11 cellular contexts compared by ENCODE assay signal in the genomic region with DNA sequence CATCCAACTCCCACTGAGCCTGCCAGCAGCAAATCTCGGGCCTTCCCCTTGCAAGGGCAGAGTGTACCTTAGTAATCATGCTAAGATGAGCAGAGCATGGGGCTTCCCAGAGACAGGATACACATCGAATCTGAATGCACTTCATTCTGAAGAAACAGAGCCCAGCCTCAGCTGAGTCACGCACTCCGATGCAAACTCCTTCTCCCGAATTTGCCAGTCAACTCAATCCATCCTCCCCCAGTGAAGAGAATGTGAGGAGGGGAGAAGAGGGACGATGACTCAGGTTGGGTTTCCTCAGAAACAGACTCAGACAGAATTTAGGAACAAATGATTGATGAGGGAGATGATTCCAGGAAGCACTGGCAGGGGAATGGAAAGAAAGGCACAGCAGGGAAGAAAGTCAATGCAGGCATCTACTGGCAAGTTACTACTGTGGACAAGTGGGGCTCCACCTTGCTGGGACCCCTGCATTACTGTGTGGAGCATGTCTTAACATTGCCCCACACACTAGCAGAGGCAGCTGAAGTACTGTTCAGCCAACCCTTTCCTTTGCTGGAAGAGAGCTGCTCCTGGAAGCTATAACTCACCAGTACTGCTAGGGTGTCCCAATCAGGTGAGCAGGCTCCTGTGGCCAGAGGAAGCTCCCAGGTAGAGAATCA.
DNase-seq lines count a peak whose midpoint lies in the region; ATAC-seq and TF ChIP-seq lines count a peak whose summit lies in the region.
"Had no signal": no experiment of that assay in that cellular context is flagged by ENCODE, and none has a peak within 500 bp of the region (broad histone marks: within the 10 kb centered on the region; RNA-seq: fewer than 3 reads in every experiment).

No MANE protein-coding gene starts in this region.

- 67% methylated on average over 6 of the region's 6 CpGs for WGBS in prostate gland

- H3K4me3 ChIP-seq in iPS-15b (ENCODE audit: low read depth, low read length) (no peak overlapping the region), prostate gland (no peak overlapping the region)

- H3K9ac ChIP-seq in iPS-15b (ENCODE audit: low read depth, low read length): peak overlapping the region; percentile 26

- no peak overlapping the region for H3K27ac ChIP-seq in prostate gland

- H3K9me3 ChIP-seq in iPS-15b (ENCODE audit: control insufficient read depth, insufficient read depth, low read length): no peaks in the 10 kb centered on the region
- H3K9me3 ChIP-seq in prostate gland: no peaks in the 10 kb centered on the region

- H3K36me3 Mint-ChIP-seq in WTC11 (peaks cover 15% of the 10 kb centered on the region), mesothelial cell of epicardium (no peaks in the 10 kb centered on the region)

- no peaks in the 10 kb centered on the region; the same call in 1 of the 2 replicates for H3K27me3 Mint-ChIP-seq in WTC11 (ENCODE audit: low read depth)
- no peaks in the 10 kb centered on the region for H3K27me3 Mint-ChIP-seq in mesothelial cell of epicardium (ENCODE audit: low read depth)

- peak; percentile 66 for DNase-seq in A172 (ENCODE audit: low spot score)
- no peak for DNase-seq in WTC11 (ENCODE audit: low spot score)
- no peak for DNase-seq in DMS 273 (lab: John Stamatoyannopoulos, UW; ENCODE audit: unreplicated experiment)
- no peak for DNase-seq in prostate gland (ENCODE audit: low spot score)
- DNase-seq in mesothelial cell of epicardium (ENCODE audit: low spot score in 2 of 2, unreplicated experiment in 2 of 2): no peak
- DNase-seq: COR-L47, MM.1S had no signal

- H3K36me3 ChIP-seq in iPS-15b (ENCODE audit: control insufficient read depth, insufficient read depth, low read length): no peaks in the 10 kb centered on the region
- H3K36me3 ChIP-seq in prostate gland: no peaks in the 10 kb centered on the region

- H3K4me1 Mint-ChIP-seq in WTC11 (peaks cover 8% of the 10 kb centered on the region), mesothelial cell of epicardium (peaks cover 23% of the 10 kb centered on the region)
- H3K4me1 Mint-ChIP-seq: central memory CD8-positive, alpha-beta T cell had no signal

- CTCF ChIA-PET in WTC11 (lab: Charles Lee): no interaction called here

- H3K4me3 Mint-ChIP-seq in WTC11 (no peak overlapping the region), mesothelial cell of epicardium (no peak overlapping the region)
- H3K4me3 Mint-ChIP-seq: central memory CD8-positive, alpha-beta T cell had no signal

- no peaks in the 10 kb centered on the region for H3K27me3 ChIP-seq in iPS-15b (ENCODE audit: control insufficient read depth, insufficient read depth, low read length)
- no peaks in the 10 kb centered on the region for H3K27me3 ChIP-seq in prostate gland (replicated peaks; ENCODE audit: insufficient read depth)

- ATAC-seq in GM19463 (IDR thresholded peaks at IDR 0.05; ENCODE audit: unreplicated experiment): peak; percentile 50
- ATAC-seq in WTC11: peak; percentile 28
- no peak for ATAC-seq in GM19351 (IDR thresholded peaks at IDR 0.05; ENCODE audit: unreplicated experiment)

- TF ChIP-seq CTCF in WTC11 (IDR thresholded peaks at IDR 0.05): no peak
- no peak for TF ChIP-seq CTCF in prostate gland (IDR thresholded peaks at IDR 0.05)
- TF ChIP-seq CTCF in mesothelial cell of epicardium (IDR thresholded peaks at IDR 0.05; ENCODE audit: unreplicated experiment): no peak

- POLR2A ChIA-PET in WTC11 (lab: Charles Lee): no interaction called here

- H3K27ac Mint-ChIP-seq in WTC11: no peak overlapping the region
- H3K27ac Mint-ChIP-seq in mesothelial cell of epicardium: no peak overlapping the region

- H3K4me1 ChIP-seq in iPS-15b (ENCODE audit: control insufficient read depth, insufficient read depth, low read length): peaks cover 3% of the 10 kb centered on the region
- no peaks in the 10 kb centered on the region for H3K4me1 ChIP-seq in prostate gland (replicated peaks)

- no peak for TF ChIP-seq POLR2A in prostate gland (IDR thresholded peaks at IDR 0.05)

- H3K9me3 Mint-ChIP-seq in WTC11 (peaks cover 31% of the 10 kb centered on the region), mesothelial cell of epicardium (peaks cover 23% of the 10 kb centered on the region)
- H3K9me3 Mint-ChIP-seq: central memory CD8-positive, alpha-beta T cell had no signal

- intact Hi-C loops in prostate gland (cut with DNase I): no loop called here

TF ChIP-seq in WTC11, 78 proteins besides CTCF, POLR2A, EP300 and RAD21:
- TF ChIP-seq, protein P1, sequence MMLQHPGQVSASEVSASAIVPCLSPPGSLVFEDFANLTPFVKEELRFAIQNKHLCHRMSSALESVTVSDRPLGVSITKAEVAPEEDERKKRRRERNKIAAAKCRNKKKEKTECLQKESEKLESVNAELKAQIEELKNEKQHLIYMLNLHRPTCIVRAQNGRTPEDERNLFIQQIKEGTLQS (CRISPR knock-in tag; conservative IDR thresholded peaks at IDR 0.05): no peak
- TF ChIP-seq RELA (CRISPR knock-in tag; IDR thresholded peaks at IDR 0.05; ENCODE audit: borderline replicate concordance): no peak
- TF ChIP-seq FOXJ3 (CRISPR knock-in tag; IDR thresholded peaks at IDR 0.05; ENCODE audit: borderline replicate concordance): no peak
- no peak for TF ChIP-seq NFE2L1 (CRISPR knock-in tag; IDR thresholded peaks at IDR 0.05)
- TF ChIP-seq PREB (CRISPR knock-in tag; IDR thresholded peaks at IDR 0.05; ENCODE audit: borderline replicate concordance): no peak
- TF ChIP-seq CDX4 (CRISPR knock-in tag; IDR thresholded peaks at IDR 0.05; ENCODE audit: borderline replicate concordance): no peak
- TF ChIP-seq ZBTB21 (CRISPR knock-in tag; IDR thresholded peaks at IDR 0.05; ENCODE audit: borderline replicate concordance): no peak
- no peak for TF ChIP-seq CBFB (CRISPR knock-in tag; IDR thresholded peaks at IDR 0.05; ENCODE audit: low read depth)
- TF ChIP-seq SMAD4 (CRISPR knock-in tag; IDR thresholded peaks at IDR 0.05): no peak
- TF ChIP-seq KAT7 (CRISPR knock-in tag; IDR thresholded peaks at IDR 0.05; ENCODE audit: borderline replicate concordance): no peak
